Comparison of ENCODE assay signal across 24 cellular contexts in genomic region chr10:119908201-119908600, GRCh38.
"Had no signal": no experiment of that assay in that cellular context is flagged by ENCODE, and none has a peak within 500 bp of the region (broad histone marks: within the 10 kb centered on the region; RNA-seq: fewer than 3 reads in every experiment).

No MANE protein-coding gene starts in this region.

- H3K4me3 ChIP-seq: lower lobe of right lung, mucosa of descending colon, right lobe of liver, smooth muscle cell, testis, vagina had no signal

- H3K4me2 ChIP-seq: smooth muscle cell had no signal

- H3K9me3 ChIP-seq: lower lobe of right lung, mucosa of descending colon, right lobe of liver, testis, vagina had no signal

- H3K27me3 ChIP-seq: foreskin keratinocyte, right lobe of liver, testis, vagina had no signal

- H3K27me3 Mint-ChIP-seq: activated CD4-positive, alpha-beta T cell treated with anti-CD3 and anti-CD28 coated beads, Interleukin-2, amount 10 ng/mL, durations not matched to agents 7 days and 5 days; activated naive CD8-positive, alpha-beta T cell treated with anti-CD3 and anti-CD28 coated beads for 36 hours; activated T-helper 17 cell treated with anti-CD3 and anti-CD28 coated beads, Interleukin-2, amount 50 U/mL, for 72 hours had no signal

- DNase-seq: activated CD4-positive, alpha-beta T cell treated with anti-CD3 and anti-CD28 coated beads, Interleukin-2, amount 10 ng/mL, durations not matched to agents 7 days and 5 days; activated CD8-positive, alpha-beta T cell treated with anti-CD3 and anti-CD28 coated beads, Interleukin-2, amount 10 ng/mL, durations not matched to agents 7 days and 5 days; activated naive CD8-positive, alpha-beta T cell treated with anti-CD3 and anti-CD28 coated beads for 36 hours; amniotic stem cell; foreskin keratinocyte; left colon; lower lobe of right lung; mesendoderm; mucosa of descending colon; nucleus accumbens; right lobe of liver; stimulated activated CD4-positive, alpha-beta T cell treated with anti-CD3 and anti-CD28 coated beads, Interleukin-15, amount 100 ng/mL, for 24 hours; stimulated activated CD8-positive, alpha-beta memory T cell treated with anti-CD3 and anti-CD28 coated beads, Interleukin-4, amount 100 ng/mL, for 48 hours; stimulated activated naive CD4-positive, alpha-beta T cell; testis; trophoblast cell had no signal

- H3K9me3 Mint-ChIP-seq: activated CD4-positive, alpha-beta T cell treated with anti-CD3 and anti-CD28 coated beads, Interleukin-2, amount 10 ng/mL, durations not matched to agents 7 days and 5 days; activated naive CD8-positive, alpha-beta T cell treated with anti-CD3 and anti-CD28 coated beads for 36 hours; activated T-helper 17 cell treated with anti-CD3 and anti-CD28 coated beads, Interleukin-2, amount 50 U/mL, for 72 hours; T-helper 2 cell treated with Interferon-gamma antibody and Interleukin-4, amounts not matched to agents 5 μg/mL and 100 μg/mL, for 36 hours had no signal

- H3K4me3 Mint-ChIP-seq: activated CD4-positive, alpha-beta T cell treated with anti-CD3 and anti-CD28 coated beads, Interleukin-2, amount 10 ng/mL, durations not matched to agents 7 days and 5 days; activated CD8-positive, alpha-beta T cell treated with anti-CD3 and anti-CD28 coated beads, Interleukin-2, amount 10 ng/mL, durations not matched to agents 7 days and 5 days; activated naive CD8-positive, alpha-beta T cell treated with anti-CD3 and anti-CD28 coated beads for 36 hours; activated T-helper 17 cell treated with anti-CD3 and anti-CD28 coated beads, Interleukin-2, amount 50 U/mL, for 72 hours; T-helper 2 cell treated with Interferon-gamma antibody and Interleukin-4, amounts not matched to agents 5 μg/mL and 100 μg/mL, for 36 hours had no signal

- H3K9ac ChIP-seq: parathyroid adenoma had no signal

- H3K27ac Mint-ChIP-seq: activated CD4-positive, alpha-beta T cell treated with anti-CD3 and anti-CD28 coated beads, Interleukin-2, amount 10 ng/mL, durations not matched to agents 7 days and 5 days; activated CD8-positive, alpha-beta T cell treated with anti-CD3 and anti-CD28 coated beads, Interleukin-2, amount 10 ng/mL, durations not matched to agents 7 days and 5 days; activated naive CD8-positive, alpha-beta T cell treated with anti-CD3 and anti-CD28 coated beads for 36 hours; activated T-helper 17 cell treated with anti-CD3 and anti-CD28 coated beads, Interleukin-2, amount 50 U/mL, for 72 hours; T-helper 2 cell treated with Interferon-gamma antibody and Interleukin-4, amounts not matched to agents 5 μg/mL and 100 μg/mL, for 36 hours had no signal

- H3K27ac ChIP-seq: epithelial cell of prostate, foreskin keratinocyte, lower lobe of right lung, parathyroid adenoma, right lobe of liver, testis, vagina, VCaP had no signal

- ATAC-seq: activated CD4-positive, CD25-positive, alpha-beta regulatory T cell treated with anti-CD3 and anti-CD28 coated beads, Interleukin-2, amount 50 U/mL, for 24 hours; activated CD8-positive, alpha-beta T cell treated with anti-CD3 and anti-CD28 coated beads, Interleukin-2, amount 10 ng/mL, durations not matched to agents 7 days and 5 days; activated T-helper 17 cell treated with anti-CD3 and anti-CD28 coated beads, Interleukin-2, amount 50 U/mL, for 72 hours; foreskin keratinocyte; left colon; lower lobe of right lung; mucosa of descending colon; right lobe of liver had no signal

- H3K4me1 Mint-ChIP-seq: activated CD4-positive, alpha-beta T cell treated with anti-CD3 and anti-CD28 coated beads, Interleukin-2, amount 10 ng/mL, durations not matched to agents 7 days and 5 days; activated naive CD8-positive, alpha-beta T cell treated with anti-CD3 and anti-CD28 coated beads for 36 hours; activated T-helper 17 cell treated with anti-CD3 and anti-CD28 coated beads, Interleukin-2, amount 50 U/mL, for 72 hours had no signal

- H2AFZ ChIP-seq: parathyroid adenoma had no signal

- H3K4me1 ChIP-seq: foreskin keratinocyte, lower lobe of right lung, parathyroid adenoma, right lobe of liver, testis, vagina had no signal
